In the genomic region with DNA sequence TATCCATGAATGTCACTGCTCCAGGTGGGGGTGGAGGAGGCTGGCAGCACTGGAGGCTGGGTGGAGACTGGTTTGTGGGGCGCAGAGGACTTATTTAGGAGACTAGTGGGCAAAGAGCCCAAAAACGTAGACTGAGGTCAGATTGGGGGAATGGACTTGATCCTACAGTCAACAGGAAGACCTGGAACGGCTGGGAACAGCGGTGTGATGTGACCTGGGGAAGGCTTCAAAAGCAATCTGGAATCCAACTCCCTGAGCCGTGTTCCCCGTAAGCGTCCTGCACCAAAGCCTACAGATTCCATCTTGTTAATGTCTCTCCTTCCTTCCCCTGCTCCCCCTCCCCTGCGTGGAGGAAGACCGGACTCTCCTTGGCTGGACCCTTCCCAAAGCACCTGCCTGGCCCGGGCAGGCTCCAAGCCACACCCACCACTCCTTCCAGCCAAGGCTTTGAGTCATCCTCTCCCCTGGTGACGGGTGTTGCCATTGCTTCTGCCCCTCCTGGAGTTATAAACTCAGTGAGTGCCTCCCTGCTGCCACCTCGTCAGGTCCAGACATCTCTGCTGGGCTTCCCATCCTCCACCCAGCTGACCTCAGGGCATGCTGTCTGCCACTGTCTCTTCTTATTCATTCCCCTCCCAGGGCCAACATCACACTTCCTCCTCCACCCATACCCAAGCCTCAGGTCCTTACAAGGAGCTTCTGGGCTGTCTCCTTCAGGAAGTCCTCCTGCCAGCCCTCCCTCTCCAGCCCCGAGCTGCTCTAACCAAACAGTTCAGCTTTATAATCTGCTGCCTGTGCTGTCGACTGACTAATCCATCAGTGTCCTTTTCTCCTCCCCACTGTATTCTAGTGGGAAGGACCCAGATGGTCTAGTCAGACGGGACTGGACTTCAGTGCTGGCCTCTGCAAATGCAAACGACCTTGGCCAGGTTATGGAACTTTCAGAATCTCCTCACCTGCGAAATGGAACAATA, we compare ENCODE assay signal across 8 cellular contexts. TPM values are rescaled to one million over a fixed set of nuclear protein-coding genes. Genes with fewer than 3 reads are reported as not detected.
A peak's percentile ranks its signal among the peaks of the same experiment; 100 is the strongest.
DNase-seq lines count a peak whose midpoint lies in the region; ATAC-seq and TF ChIP-seq lines count a peak whose summit lies in the region.

No MANE protein-coding gene starts in this region.

- TF ChIP-seq CTCF in PC-3 (conservative IDR thresholded peaks at IDR 0.05; ENCODE audit: low read depth, low read length) (no peak), ovary (IDR thresholded peaks at IDR 0.05) (no peak)

- H3K4me3 ChIP-seq in H7 (ENCODE audit: insufficient read depth, low read depth, low read length): peak overlapping the region; percentile 19; the same call in 1 of the 2 replicates
- H3K4me3 ChIP-seq in PC-3 (ENCODE audit: low read length): peak overlapping the region; percentile 77; the same call in 1 of the 2 replicates
- H3K4me3 ChIP-seq in ovary: no peak overlapping the region

- peaks cover 4% of the 10 kb centered on the region for H3F3A ChIP-seq in PC-3 (ENCODE audit: low read length, unreplicated experiment)

- peak; percentile 70 for ATAC-seq in PC-3

- peaks cover 49% of the 10 kb centered on the region for H3K4me1 Mint-ChIP-seq in activated naive CD4-positive, alpha-beta T cell treated with anti-CD3 and anti-CD28 coated beads, Interleukin-2, amount 10 ng/mL, durations not matched to agents 7 days and 5 days

- H2AFZ ChIP-seq in PC-3 (ENCODE audit: low read length): peak overlapping the region; percentile 53

- H3K36me3 ChIP-seq in H7 (replicated peaks; ENCODE audit: control insufficient read depth, insufficient read depth, low read length): no peaks in the 10 kb centered on the region
- H3K36me3 ChIP-seq in PC-3 (ENCODE audit: low read depth, low read length): no peaks in the 10 kb centered on the region
- H3K36me3 ChIP-seq in ovary: no peaks in the 10 kb centered on the region

- H3K27ac ChIP-seq in PC-3 (ENCODE audit: low read length): peak overlapping the region; percentile 42
- peak overlapping the region; percentile 49 to 93 for H3K27ac ChIP-seq in ovary

- peak overlapping the region; percentile 63 for H3K27ac Mint-ChIP-seq in activated naive CD4-positive, alpha-beta T cell treated with anti-CD3 and anti-CD28 coated beads, Interleukin-2, amount 10 ng/mL, durations not matched to agents 7 days and 5 days

- peaks cover 20% of the 10 kb centered on the region for H4K20me1 ChIP-seq in PC-3 (ENCODE audit: low read length)

- H3K9ac ChIP-seq in PC-3 (ENCODE audit: low read length): no peak overlapping the region

- H3K79me2 ChIP-seq in PC-3 (ENCODE audit: low read length): peaks cover 31% of the 10 kb centered on the region

- CTCF ChIA-PET in PC-3 (lab: Charles Lee): interaction anchor here (0.6 kb wide), 1 partner anchor 28 kb away, joined by 4 read pairs; no protein-coding TSS in a partner anchor
- CTCF ChIA-PET in activated naive CD4-positive, alpha-beta T cell treated with anti-CD3 and anti-CD28 coated beads, Interleukin-2, amount 10 ng/mL, durations not matched to agents 7 days and 5 days (lab: Charles Lee): interaction anchor here (1.2 to 3.5 kb wide), 2 partner anchors 37 to 41 kb away, joined by 4 to 15 read pairs; no protein-coding TSS in a partner anchor

- H3K4me2 ChIP-seq in PC-3 (ENCODE audit: low read length): peak overlapping the region; percentile 96

- H3K4me1 ChIP-seq in PC-3 (ENCODE audit: insufficient read depth, low read length) (peaks cover 38% of the 10 kb centered on the region), ovary (ENCODE audit: insufficient read depth) (no peaks in the 10 kb centered on the region)

- POLR2A ChIA-PET in PC-3 (lab: Charles Lee; ENCODE audit: unreplicated experiment): interaction anchor here (0.6 to 1.4 kb wide), 2 partner anchors 11 to 68 kb away, joined by 3 read pairs; no protein-coding TSS in a partner anchor

- 12 to 16% (median 12%) methylated on average over 17 of the region's 17 CpGs for WGBS in ovary, 3 donors

- H3K36me3 Mint-ChIP-seq in activated naive CD4-positive, alpha-beta T cell treated with anti-CD3 and anti-CD28 coated beads, Interleukin-2, amount 10 ng/mL, durations not matched to agents 7 days and 5 days: peaks cover 10% of the 10 kb centered on the region

- TF ChIP-seq POLR2A in ovary (IDR thresholded peaks at IDR 0.05): no peak

- H3K27me3 Mint-ChIP-seq in activated naive CD4-positive, alpha-beta T cell treated with anti-CD3 and anti-CD28 coated beads, Interleukin-2, amount 10 ng/mL, durations not matched to agents 7 days and 5 days: peaks cover 44% of the 10 kb centered on the region

- H3K27me3 ChIP-seq in H7 (ENCODE audit: control insufficient read depth, insufficient read depth, low read length) (peaks cover 10% of the 10 kb centered on the region), PC-3 (ENCODE audit: low read length) (no peaks in the 10 kb centered on the region), ovary (no peaks in the 10 kb centered on the region)

- peak overlapping the region; percentile 39 for H3K4me3 Mint-ChIP-seq in activated naive CD4-positive, alpha-beta T cell treated with anti-CD3 and anti-CD28 coated beads, Interleukin-2, amount 10 ng/mL, durations not matched to agents 7 days and 5 days

- H3K9me3 Mint-ChIP-seq in activated naive CD4-positive, alpha-beta T cell treated with anti-CD3 and anti-CD28 coated beads, Interleukin-2, amount 10 ng/mL, durations not matched to agents 7 days and 5 days: no peaks in the 10 kb centered on the region

- no TSS peak for BruUV-seq in PC-3 (replicated peaks; lab: Mats Ljungman, UMichigan)

- H3K9me3 ChIP-seq in PC-3 (ENCODE audit: low read length) (no peaks in the 10 kb centered on the region), ovary (no peaks in the 10 kb centered on the region)

- intact Hi-C loops in PC-3 (cut with micrococcal nuclease) (loop anchor here (1.0 to 10.0 kb wide), 4 partner anchors 11 to 879 kb away; no protein-coding TSS in a partner anchor), ovary (cut with DNase I) (no loop called here)

- no peaks in the 10 kb centered on the region for H3K9me2 ChIP-seq in PC-3 (replicated peaks; ENCODE audit: low read length)

- TF ChIP-seq EP300 in ovary (IDR thresholded peaks at IDR 0.05): no peak

- DNase-seq in AML-193 (lab: John Stamatoyannopoulos, UW) (peak; percentile 72 to 83), H7 (peak; percentile 80), PC-3 (peak; percentile 93), globus pallidus (ENCODE audit: low spot score) (peak; percentile 36), ovary (peak; percentile 69 to 76 (median 72)), GOT3 (lab: John Stamatoyannopoulos, UW) (no peak), epidermal melanocyte (ENCODE audit: insufficient read length, low spot score) (no peak)
- DNase-seq in activated naive CD4-positive, alpha-beta T cell treated with anti-CD3 and anti-CD28 coated beads, Interleukin-2, amount 10 ng/mL, durations not matched to agents 7 days and 5 days: peak; percentile 54

RNA-seq across cellular contexts. Expression of gene CLSTN1, which starts 1.6 kb away (rescaled TPM):
- 100 and 127 TPM in 2 replicates for total RNA-seq in H7 (2014; rRNA removed; shearing (Covaris generic))
- 98.3 and 117 TPM in 2 replicates for total RNA-seq in PC-3 (2014; rRNA removed)
- total RNA-seq in ovary: 100 to 1,000 TPM in 5 of 7 donors, 10 to 100 TPM in 2; 70.5 to 145 (median 119) TPM
- 100 to 1,000 TPM in 1 of 2 donors, 10 to 100 TPM in 1; 84.3 to 110 TPM for polyA plus RNA-seq in ovary

Comparison
In these comparisons a context has a peak if more than half of its experiments do, and no peak if none do; other contexts are left out.
1. DNase-seq: peak in AML-193 (2 of 2), H7 (single experiment), PC-3 (single experiment), activated naive CD4-positive, alpha-beta T cell treated with anti-CD3 and anti-CD28 coated beads, Interleukin-2, amount 10 ng/mL, durations not matched to agents 7 days and 5 days (single experiment), globus pallidus (single experiment) and ovary (5 of 5); none in GOT3 (single experiment) and epidermal melanocyte (single experiment).